In the genomic region with DNA sequence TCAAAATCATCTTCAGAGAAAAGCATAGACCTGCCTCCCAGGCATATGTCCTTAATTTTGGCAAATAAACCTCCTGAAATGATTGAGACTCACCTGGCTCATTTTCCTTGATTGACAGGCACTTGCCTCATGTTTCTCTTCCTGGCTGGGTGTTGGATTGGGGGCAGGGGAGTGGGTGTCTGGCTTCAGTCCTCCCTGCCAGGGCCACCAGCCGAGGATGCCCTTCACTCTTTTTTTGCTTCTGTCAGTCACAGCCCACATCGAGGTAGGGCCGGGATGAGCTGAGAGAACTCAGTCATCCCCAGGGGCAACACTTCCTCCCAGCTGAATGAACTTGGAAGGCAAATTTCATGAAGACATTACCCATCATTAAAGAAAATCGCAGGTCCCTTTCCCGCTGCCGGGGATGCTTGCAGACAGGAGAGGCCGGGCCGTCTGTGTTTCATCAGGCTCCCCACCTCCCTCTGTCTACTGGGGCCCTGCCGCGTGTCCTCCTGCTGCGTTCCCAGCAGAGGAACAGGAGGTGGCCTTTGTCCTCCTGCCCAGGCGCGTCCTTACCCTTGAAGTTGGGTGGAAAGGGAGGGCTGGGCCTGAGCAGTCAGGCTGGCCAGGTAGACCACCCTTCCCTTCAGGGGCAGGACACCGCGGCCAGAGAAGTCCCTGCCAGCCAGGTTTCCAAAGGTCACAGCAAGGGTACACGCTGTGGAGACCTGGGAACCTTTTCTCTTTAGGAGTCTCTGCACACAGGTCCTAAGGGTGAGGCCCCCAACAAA, we compare ENCODE assay signal across 1 cellular context.
TF ChIP-seq lines count a peak whose summit lies in the region.

No MANE protein-coding gene starts in this region.

TF ChIP-seq in HepG2, 621 proteins besides CTCF, POLR2A, EP300 and RAD21 (continued from another document and continues in another):
- TF ChIP-seq, protein P1, sequence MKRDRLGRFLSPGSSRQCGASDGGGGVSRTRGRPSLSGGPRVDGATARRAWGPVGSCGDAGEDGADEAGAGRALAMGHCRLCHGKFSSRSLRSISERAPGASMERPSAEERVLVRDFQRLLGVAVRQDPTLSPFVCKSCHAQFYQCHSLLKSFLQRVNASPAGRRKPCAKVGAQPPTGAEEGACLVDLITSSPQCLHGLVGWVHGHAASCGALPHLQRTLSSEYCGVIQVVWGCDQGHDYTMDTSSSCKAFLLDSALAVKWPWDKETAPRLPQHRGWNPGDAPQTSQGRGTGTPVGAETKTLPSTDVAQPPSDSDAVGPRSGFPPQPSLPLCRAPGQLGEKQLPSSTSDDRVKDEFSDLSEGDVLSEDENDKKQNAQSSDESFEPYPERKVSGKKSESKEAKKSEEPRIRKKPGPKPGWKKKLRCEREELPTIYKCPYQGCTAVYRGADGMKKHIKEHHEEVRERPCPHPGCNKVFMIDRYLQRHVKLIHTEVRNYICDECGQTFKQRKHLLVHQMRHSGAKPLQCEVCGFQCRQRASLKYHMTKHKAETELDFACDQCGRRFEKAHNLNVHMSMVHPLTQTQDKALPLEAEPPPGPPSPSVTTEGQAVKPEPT (CRISPR knock-in tag; IDR thresholded peaks at IDR 0.05; ENCODE audit: low read depth), result no peak
- TF ChIP-seq, protein P2, sequence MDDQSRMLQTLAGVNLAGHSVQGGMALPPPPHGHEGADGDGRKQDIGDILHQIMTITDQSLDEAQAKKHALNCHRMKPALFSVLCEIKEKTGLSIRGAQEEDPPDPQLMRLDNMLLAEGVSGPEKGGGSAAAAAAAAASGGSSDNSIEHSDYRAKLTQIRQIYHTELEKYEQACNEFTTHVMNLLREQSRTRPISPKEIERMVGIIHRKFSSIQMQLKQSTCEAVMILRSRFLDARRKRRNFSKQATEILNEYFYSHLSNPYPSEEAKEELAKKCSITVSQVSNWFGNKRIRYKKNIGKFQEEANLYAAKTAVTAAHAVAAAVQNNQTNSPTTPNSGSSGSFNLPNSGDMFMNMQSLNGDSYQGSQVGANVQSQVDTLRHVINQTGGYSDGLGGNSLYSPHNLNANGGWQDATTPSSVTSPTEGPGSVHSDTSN (CRISPR knock-in tag; IDR thresholded peaks at IDR 0.05; ENCODE audit: borderline replicate concordance), result 0 out of 2 replicates have a peak, but pooled peaks have one; percentile 4
- 0 out of 2 replicates have a peak, but pooled peaks have one; percentile 49 for TF ChIP-seq ZNF674 (CRISPR knock-in tag; IDR thresholded peaks at IDR 0.05; ENCODE audit: low read depth)
- TF ChIP-seq MXI1 (IDR thresholded peaks at IDR 0.05; ENCODE audit: borderline replicate concordance, low read depth, low read length), result 0 out of 3 replicates have a peak, but pooled peaks have one; percentile 24
- TF ChIP-seq PHF5A (CRISPR knock-in tag; IDR thresholded peaks at IDR 0.05; ENCODE audit: low read depth, unreplicated experiment), result no peak
- no peak for TF ChIP-seq ZNF383 (CRISPR knock-in tag; IDR thresholded peaks at IDR 0.05; ENCODE audit: borderline replicate concordance)
- TF ChIP-seq KAT2B (IDR thresholded peaks at IDR 0.05; ENCODE audit: borderline replicate concordance, low read depth, low read length), result no peak
- TF ChIP-seq POLR2G (IDR thresholded peaks at IDR 0.05; ENCODE audit: low read depth, low read length), result peak; percentile 69; the same call in 1 of the 2 replicates
- no peak for TF ChIP-seq NFATC3 (CRISPR knock-in tag; IDR thresholded peaks at IDR 0.05)
- TF ChIP-seq, protein P3, sequence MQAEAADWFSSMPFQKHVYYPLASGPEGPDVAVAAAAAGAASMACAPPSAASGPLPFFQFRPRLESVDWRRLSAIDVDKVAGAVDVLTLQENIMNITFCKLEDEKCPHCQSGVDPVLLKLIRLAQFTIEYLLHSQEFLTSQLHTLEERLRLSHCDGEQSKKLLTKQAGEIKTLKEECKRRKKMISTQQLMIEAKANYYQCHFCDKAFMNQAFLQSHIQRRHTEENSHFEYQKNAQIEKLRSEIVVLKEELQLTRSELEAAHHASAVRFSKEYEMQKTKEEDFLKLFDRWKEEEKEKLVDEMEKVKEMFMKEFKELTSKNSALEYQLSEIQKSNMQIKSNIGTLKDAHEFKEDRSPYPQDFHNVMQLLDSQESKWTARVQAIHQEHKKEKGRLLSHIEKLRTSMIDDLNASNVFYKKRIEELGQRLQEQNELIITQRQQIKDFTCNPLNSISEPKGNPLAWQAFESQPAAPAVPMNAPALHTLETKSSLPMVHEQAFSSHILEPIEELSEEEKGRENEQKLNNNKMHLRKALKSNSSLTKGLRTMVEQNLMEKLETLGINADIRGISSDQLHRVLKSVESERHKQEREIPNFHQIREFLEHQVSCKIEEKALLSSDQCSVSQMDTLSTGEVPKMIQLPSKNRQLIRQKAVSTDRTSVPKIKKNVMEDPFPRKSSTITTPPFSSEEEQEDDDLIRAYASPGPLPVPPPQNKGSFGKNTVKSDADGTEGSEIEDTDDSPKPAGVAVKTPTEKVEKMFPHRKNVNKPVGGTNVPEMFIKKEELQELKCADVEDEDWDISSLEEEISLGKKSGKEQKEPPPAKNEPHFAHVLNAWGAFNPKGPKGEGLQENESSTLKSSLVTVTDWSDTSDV (CRISPR knock-in tag; IDR thresholded peaks at IDR 0.05), result no peak
- TF ChIP-seq GLI4 (CRISPR knock-in tag; IDR thresholded peaks at IDR 0.05; ENCODE audit: borderline replicate concordance), result no peak
- 0 out of 2 replicates have a peak, but pooled peaks have one; percentile 66 for TF ChIP-seq ZNF746 (CRISPR knock-in tag; IDR thresholded peaks at IDR 0.05)
- no peak for TF ChIP-seq ZNF136 (CRISPR knock-in tag; IDR thresholded peaks at IDR 0.05; ENCODE audit: low read depth)
- no peak for TF ChIP-seq ZNF577 (CRISPR knock-in tag; IDR thresholded peaks at IDR 0.05; ENCODE audit: borderline replicate concordance, low read depth)
- peak; percentile 62 for TF ChIP-seq HDAC2 (CRISPR knock-in tag; IDR thresholded peaks at IDR 0.05)
- peak; percentile 70 for TF ChIP-seq SAP130 (CRISPR knock-in tag; IDR thresholded peaks at IDR 0.05; ENCODE audit: low read depth)
- TF ChIP-seq CC2D1A (CRISPR knock-in tag; IDR thresholded peaks at IDR 0.05), result no peak
- TF ChIP-seq, protein P4, sequence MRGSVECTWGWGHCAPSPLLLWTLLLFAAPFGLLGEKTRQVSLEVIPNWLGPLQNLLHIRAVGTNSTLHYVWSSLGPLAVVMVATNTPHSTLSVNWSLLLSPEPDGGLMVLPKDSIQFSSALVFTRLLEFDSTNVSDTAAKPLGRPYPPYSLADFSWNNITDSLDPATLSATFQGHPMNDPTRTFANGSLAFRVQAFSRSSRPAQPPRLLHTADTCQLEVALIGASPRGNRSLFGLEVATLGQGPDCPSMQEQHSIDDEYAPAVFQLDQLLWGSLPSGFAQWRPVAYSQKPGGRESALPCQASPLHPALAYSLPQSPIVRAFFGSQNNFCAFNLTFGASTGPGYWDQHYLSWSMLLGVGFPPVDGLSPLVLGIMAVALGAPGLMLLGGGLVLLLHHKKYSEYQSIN (CRISPR knock-in tag; IDR thresholded peaks at IDR 0.05; ENCODE audit: borderline replicate concordance), result no peak
- TF ChIP-seq ZNF253 (CRISPR knock-in tag; IDR thresholded peaks at IDR 0.05; ENCODE audit: borderline replicate concordance), result peak; percentile 3; the same call in 1 of the 2 replicates
- TF ChIP-seq, protein P5, sequence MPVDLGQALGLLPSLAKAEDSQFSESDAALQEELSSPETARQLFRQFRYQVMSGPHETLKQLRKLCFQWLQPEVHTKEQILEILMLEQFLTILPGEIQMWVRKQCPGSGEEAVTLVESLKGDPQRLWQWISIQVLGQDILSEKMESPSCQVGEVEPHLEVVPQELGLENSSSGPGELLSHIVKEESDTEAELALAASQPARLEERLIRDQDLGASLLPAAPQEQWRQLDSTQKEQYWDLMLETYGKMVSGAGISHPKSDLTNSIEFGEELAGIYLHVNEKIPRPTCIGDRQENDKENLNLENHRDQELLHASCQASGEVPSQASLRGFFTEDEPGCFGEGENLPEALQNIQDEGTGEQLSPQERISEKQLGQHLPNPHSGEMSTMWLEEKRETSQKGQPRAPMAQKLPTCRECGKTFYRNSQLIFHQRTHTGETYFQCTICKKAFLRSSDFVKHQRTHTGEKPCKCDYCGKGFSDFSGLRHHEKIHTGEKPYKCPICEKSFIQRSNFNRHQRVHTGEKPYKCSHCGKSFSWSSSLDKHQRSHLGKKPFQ (CRISPR knock-in tag; IDR thresholded peaks at IDR 0.05; ENCODE audit: insufficient replicate concordance), result no peak
- TF ChIP-seq, protein P6, sequence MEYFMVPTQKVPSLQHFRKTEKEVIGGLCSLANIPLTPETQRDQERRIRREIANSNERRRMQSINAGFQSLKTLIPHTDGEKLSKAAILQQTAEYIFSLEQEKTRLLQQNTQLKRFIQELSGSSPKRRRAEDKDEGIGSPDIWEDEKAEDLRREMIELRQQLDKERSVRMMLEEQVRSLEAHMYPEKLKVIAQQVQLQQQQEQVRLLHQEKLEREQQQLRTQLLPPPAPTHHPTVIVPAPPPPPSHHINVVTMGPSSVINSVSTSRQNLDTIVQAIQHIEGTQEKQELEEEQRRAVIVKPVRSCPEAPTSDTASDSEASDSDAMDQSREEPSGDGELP (IDR thresholded peaks at IDR 0.05; ENCODE audit: borderline replicate concordance, low read depth), result no peak; the same call in 1 of the 2 replicates
- no peak for TF ChIP-seq ZKSCAN8 (CRISPR knock-in tag; IDR thresholded peaks at IDR 0.05; ENCODE audit: borderline replicate concordance)
- no peak for TF ChIP-seq RBM39 (IDR thresholded peaks at IDR 0.05; ENCODE audit: low read depth, low read length, poor library complexity, severe bottlenecking)
- no peak for TF ChIP-seq ZNF878 (CRISPR knock-in tag; IDR thresholded peaks at IDR 0.05)
- TF ChIP-seq CHD2 (IDR thresholded peaks at IDR 0.05; ENCODE audit: low read depth, low read length), result no peak
- TF ChIP-seq, protein P7, sequence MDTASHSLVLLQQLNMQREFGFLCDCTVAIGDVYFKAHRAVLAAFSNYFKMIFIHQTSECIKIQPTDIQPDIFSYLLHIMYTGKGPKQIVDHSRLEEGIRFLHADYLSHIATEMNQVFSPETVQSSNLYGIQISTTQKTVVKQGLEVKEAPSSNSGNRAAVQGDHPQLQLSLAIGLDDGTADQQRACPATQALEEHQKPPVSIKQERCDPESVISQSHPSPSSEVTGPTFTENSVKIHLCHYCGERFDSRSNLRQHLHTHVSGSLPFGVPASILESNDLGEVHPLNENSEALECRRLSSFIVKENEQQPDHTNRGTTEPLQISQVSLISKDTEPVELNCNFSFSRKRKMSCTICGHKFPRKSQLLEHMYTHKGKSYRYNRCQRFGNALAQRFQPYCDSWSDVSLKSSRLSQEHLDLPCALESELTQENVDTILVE (CRISPR knock-in tag; IDR thresholded peaks at IDR 0.05), result no peak
- TF ChIP-seq DR1 (CRISPR knock-in tag; IDR thresholded peaks at IDR 0.05), result 0 out of 2 replicates have a peak, but pooled peaks have one; percentile 35
- peak; percentile 78; the same call in 1 of the 2 replicates for TF ChIP-seq SNAI1 (CRISPR knock-in tag; IDR thresholded peaks at IDR 0.05; ENCODE audit: borderline replicate concordance)
- TF ChIP-seq KDM5B (CRISPR knock-in tag; IDR thresholded peaks at IDR 0.05; ENCODE audit: borderline replicate concordance), result peak; percentile 83; the same call in 1 of the 2 replicates
- TF ChIP-seq, protein P8, sequence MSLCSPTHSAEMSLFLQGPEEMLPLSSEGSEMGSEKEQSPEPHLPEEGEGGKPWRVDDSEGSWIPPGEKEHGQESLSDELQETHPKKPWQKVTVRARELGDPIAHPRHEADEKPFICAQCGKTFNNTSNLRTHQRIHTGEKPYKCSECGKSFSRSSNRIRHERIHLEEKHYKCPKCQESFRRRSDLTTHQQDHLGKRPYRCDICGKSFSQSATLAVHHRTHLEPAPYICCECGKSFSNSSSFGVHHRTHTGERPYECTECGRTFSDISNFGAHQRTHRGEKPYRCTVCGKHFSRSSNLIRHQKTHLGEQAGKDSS (CRISPR knock-in tag; IDR thresholded peaks at IDR 0.05; ENCODE audit: borderline replicate concordance, low read depth), result no peak
- TF ChIP-seq ZNF629 (CRISPR knock-in tag; conservative IDR thresholded peaks at IDR 0.05), result 0 out of 2 replicates have a peak, but pooled peaks have one; percentile 14
- 0 out of 2 replicates have a peak, but pooled peaks have one; percentile 44 for TF ChIP-seq HNRNPL (IDR thresholded peaks at IDR 0.05; ENCODE audit: low read depth, low read length)
- TF ChIP-seq, protein P9, sequence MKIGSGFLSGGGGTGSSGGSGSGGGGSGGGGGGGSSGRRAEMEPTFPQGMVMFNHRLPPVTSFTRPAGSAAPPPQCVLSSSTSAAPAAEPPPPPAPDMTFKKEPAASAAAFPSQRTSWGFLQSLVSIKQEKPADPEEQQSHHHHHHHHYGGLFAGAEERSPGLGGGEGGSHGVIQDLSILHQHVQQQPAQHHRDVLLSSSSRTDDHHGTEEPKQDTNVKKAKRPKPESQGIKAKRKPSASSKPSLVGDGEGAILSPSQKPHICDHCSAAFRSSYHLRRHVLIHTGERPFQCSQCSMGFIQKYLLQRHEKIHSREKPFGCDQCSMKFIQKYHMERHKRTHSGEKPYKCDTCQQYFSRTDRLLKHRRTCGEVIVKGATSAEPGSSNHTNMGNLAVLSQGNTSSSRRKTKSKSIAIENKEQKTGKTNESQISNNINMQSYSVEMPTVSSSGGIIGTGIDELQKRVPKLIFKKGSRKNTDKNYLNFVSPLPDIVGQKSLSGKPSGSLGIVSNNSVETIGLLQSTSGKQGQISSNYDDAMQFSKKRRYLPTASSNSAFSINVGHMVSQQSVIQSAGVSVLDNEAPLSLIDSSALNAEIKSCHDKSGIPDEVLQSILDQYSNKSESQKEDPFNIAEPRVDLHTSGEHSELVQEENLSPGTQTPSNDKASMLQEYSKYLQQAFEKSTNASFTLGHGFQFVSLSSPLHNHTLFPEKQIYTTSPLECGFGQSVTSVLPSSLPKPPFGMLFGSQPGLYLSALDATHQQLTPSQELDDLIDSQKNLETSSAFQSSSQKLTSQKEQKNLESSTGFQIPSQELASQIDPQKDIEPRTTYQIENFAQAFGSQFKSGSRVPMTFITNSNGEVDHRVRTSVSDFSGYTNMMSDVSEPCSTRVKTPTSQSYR (CRISPR knock-in tag; IDR thresholded peaks at IDR 0.05; ENCODE audit: borderline replicate concordance), result peak; percentile 54; the same call in 1 of the 2 replicates
- no peak for TF ChIP-seq SMARCE1 (IDR thresholded peaks at IDR 0.05; ENCODE audit: borderline replicate concordance)
- no peak for TF ChIP-seq ZNF562 (CRISPR knock-in tag; IDR thresholded peaks at IDR 0.05; ENCODE audit: borderline replicate concordance)
- TF ChIP-seq ELF3 (CRISPR knock-in tag; IDR thresholded peaks at IDR 0.05), result peak; percentile 64; the same call in 1 of the 2 replicates
- 0 out of 2 replicates have a peak, but pooled peaks have one; percentile 36 for TF ChIP-seq ZNF34 (CRISPR knock-in tag; IDR thresholded peaks at IDR 0.05; ENCODE audit: borderline replicate concordance)
- TF ChIP-seq, protein P10, sequence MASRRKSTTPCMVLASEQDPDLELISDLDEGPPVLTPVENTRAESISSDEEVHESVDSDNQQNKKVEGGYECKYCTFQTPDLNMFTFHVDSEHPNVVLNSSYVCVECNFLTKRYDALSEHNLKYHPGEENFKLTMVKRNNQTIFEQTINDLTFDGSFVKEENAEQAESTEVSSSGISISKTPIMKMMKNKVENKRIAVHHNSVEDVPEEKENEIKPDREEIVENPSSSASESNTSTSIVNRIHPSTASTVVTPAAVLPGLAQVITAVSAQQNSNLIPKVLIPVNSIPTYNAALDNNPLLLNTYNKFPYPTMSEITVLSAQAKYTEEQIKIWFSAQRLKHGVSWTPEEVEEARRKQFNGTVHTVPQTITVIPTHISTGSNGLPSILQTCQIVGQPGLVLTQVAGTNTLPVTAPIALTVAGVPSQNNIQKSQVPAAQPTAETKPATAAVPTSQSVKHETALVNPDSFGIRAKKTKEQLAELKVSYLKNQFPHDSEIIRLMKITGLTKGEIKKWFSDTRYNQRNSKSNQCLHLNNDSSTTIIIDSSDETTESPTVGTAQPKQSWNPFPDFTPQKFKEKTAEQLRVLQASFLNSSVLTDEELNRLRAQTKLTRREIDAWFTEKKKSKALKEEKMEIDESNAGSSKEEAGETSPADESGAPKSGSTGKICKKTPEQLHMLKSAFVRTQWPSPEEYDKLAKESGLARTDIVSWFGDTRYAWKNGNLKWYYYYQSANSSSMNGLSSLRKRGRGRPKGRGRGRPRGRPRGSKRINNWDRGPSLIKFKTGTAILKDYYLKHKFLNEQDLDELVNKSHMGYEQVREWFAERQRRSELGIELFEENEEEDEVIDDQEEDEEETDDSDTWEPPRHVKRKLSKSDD (CRISPR knock-in tag; IDR thresholded peaks at IDR 0.05; ENCODE audit: low read depth), result no peak
- no peak for TF ChIP-seq PAF1 (CRISPR knock-in tag; IDR thresholded peaks at IDR 0.05)
